Comparison of ENCODE assay signal across 13 cellular contexts in the genomic region with DNA sequence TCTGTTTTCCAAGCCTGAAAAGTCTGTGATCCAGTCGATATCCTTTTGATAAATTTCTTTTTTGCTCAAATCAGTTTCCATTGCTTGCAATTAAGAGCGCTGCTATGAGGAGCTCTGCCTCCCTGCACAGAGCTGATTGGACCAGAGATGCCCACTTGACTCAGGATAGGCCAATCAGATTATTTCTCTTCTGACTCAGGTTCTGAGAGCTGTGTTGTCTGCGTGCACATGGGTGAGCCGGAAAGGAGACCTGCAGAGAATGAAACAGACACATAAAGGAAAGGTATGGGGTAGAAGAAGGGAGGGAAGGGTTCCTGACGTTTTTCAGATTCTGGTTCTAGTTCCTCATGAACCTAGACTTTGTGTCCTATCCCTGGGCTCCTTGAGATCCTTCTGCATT. TPM values are rescaled to one million over a fixed set of nuclear protein-coding genes. Genes with fewer than 3 reads are reported as not detected.
DNase-seq lines count a peak whose midpoint lies in the region; ATAC-seq and TF ChIP-seq lines count a peak whose summit lies in the region.
"Had no signal": no experiment of that assay in that cellular context is flagged by ENCODE, and none has a peak within 500 bp of the region (broad histone marks: within the 10 kb centered on the region; RNA-seq: fewer than 3 reads in every experiment).

No MANE protein-coding gene starts in this region.

- intact Hi-C loops in activated T-helper 2 cell treated with anti-CD3 and anti-CD28 coated beads, Interferon-gamma antibody, Interleukin-2, Interleukin-4, amounts not matched to agents 10 μg/mL and 5 μg/mL and 100 μg/mL, durations not matched to agents 14 hours and 24 hours and 36 hours (cut with micrococcal nuclease): no loop called here

- H3K9me3 Mint-ChIP-seq in central memory CD8-positive, alpha-beta T cell: no peaks in the 10 kb centered on the region
- H3K9me3 Mint-ChIP-seq in osteocyte (ENCODE audit: unreplicated experiment): no peaks in the 10 kb centered on the region
- no peaks in the 10 kb centered on the region for H3K9me3 Mint-ChIP-seq in activated T-helper 2 cell treated with anti-CD3 and anti-CD28 coated beads, Interferon-gamma antibody, Interleukin-2, Interleukin-4, amounts not matched to agents 10 μg/mL and 5 μg/mL and 100 μg/mL, durations not matched to agents 14 hours and 24 hours and 36 hours
- H3K9me3 Mint-ChIP-seq: CD4-positive, alpha-beta memory T cell; type B pancreatic cell had no signal

- peaks cover 42% of the 10 kb centered on the region for H3K27me3 Mint-ChIP-seq in central memory CD8-positive, alpha-beta T cell
- peaks cover 17% of the 10 kb centered on the region for H3K27me3 Mint-ChIP-seq in osteocyte (ENCODE audit: unreplicated experiment)
- H3K27me3 Mint-ChIP-seq in activated T-helper 2 cell treated with anti-CD3 and anti-CD28 coated beads, Interferon-gamma antibody, Interleukin-2, Interleukin-4, amounts not matched to agents 10 μg/mL and 5 μg/mL and 100 μg/mL, durations not matched to agents 14 hours and 24 hours and 36 hours (ENCODE audit: low read depth): no peaks in the 10 kb centered on the region

- ATAC-seq in HG03280 (IDR thresholded peaks at IDR 0.05; ENCODE audit: unreplicated experiment) (peak; percentile 49), GM19351 (IDR thresholded peaks at IDR 0.05; ENCODE audit: unreplicated experiment) (no peak)
- ATAC-seq in central memory CD8-positive, alpha-beta T cell (replicated peaks; ENCODE audit: extremely low read depth, poor library complexity, severe bottlenecking): no peak

- no peak for TF ChIP-seq CTCF in osteocyte (IDR thresholded peaks at IDR 0.05)

- H3K4me1 Mint-ChIP-seq in central memory CD8-positive, alpha-beta T cell: no peaks in the 10 kb centered on the region
- no peaks in the 10 kb centered on the region for H3K4me1 Mint-ChIP-seq in osteocyte (ENCODE audit: unreplicated experiment)
- no peaks in the 10 kb centered on the region for H3K4me1 Mint-ChIP-seq in activated T-helper 2 cell treated with anti-CD3 and anti-CD28 coated beads, Interferon-gamma antibody, Interleukin-2, Interleukin-4, amounts not matched to agents 10 μg/mL and 5 μg/mL and 100 μg/mL, durations not matched to agents 14 hours and 24 hours and 36 hours (ENCODE audit: low read depth)
- H3K4me1 Mint-ChIP-seq: CD4-positive, alpha-beta memory T cell had no signal

- no peak overlapping the region for H3K4me3 Mint-ChIP-seq in central memory CD8-positive, alpha-beta T cell
- H3K4me3 Mint-ChIP-seq in osteocyte (ENCODE audit: unreplicated experiment): no peak overlapping the region
- H3K4me3 Mint-ChIP-seq in activated T-helper 2 cell treated with anti-CD3 and anti-CD28 coated beads, Interferon-gamma antibody, Interleukin-2, Interleukin-4, amounts not matched to agents 10 μg/mL and 5 μg/mL and 100 μg/mL, durations not matched to agents 14 hours and 24 hours and 36 hours (ENCODE audit: low read depth): no peak overlapping the region
- H3K4me3 Mint-ChIP-seq: CD4-positive, alpha-beta memory T cell; type B pancreatic cell had no signal

- H3K36me3 Mint-ChIP-seq in central memory CD8-positive, alpha-beta T cell (ENCODE audit: insufficient read depth): no peaks in the 10 kb centered on the region
- no peaks in the 10 kb centered on the region for H3K36me3 Mint-ChIP-seq in osteocyte (ENCODE audit: unreplicated experiment)
- no peaks in the 10 kb centered on the region for H3K36me3 Mint-ChIP-seq in activated T-helper 2 cell treated with anti-CD3 and anti-CD28 coated beads, Interferon-gamma antibody, Interleukin-2, Interleukin-4, amounts not matched to agents 10 μg/mL and 5 μg/mL and 100 μg/mL, durations not matched to agents 14 hours and 24 hours and 36 hours (ENCODE audit: low read depth)
- H3K36me3 Mint-ChIP-seq: CD4-positive, alpha-beta memory T cell; type B pancreatic cell had no signal

- peak; percentile 11 for DNase-seq in DMS153 treated with DMSO at 0.1 percent for 48 hours (lab: John Stamatoyannopoulos, UW; ENCODE audit: unreplicated experiment)
- DNase-seq in NCI-H774 (lab: John Stamatoyannopoulos, UW): peak; percentile 70
- no peak for DNase-seq in central memory CD8-positive, alpha-beta T cell (ENCODE audit: low spot score in 2 of 2)
- DNase-seq in MV-4-11 (lab: John Stamatoyannopoulos, UW): no peak
- no peak for DNase-seq in osteocyte (ENCODE audit: extremely low spot score, unreplicated experiment)
- no peak for DNase-seq in activated T-helper 2 cell treated with anti-CD3 and anti-CD28 coated beads, Interferon-gamma antibody, Interleukin-2, Interleukin-4, amounts not matched to agents 10 μg/mL and 5 μg/mL and 100 μg/mL, durations not matched to agents 14 hours and 24 hours and 36 hours (ENCODE audit: low spot score)
- DNase-seq: aorta; CD4-positive, alpha-beta memory T cell; NK-92 treated with Interleukin-12 subunit alpha and Interleukin-12 subunit beta, amount 100 ng/mL, for 24 hours had no signal

- peak overlapping the region; percentile 82 for H3K27ac Mint-ChIP-seq in central memory CD8-positive, alpha-beta T cell (ENCODE audit: low read depth)
- no peak overlapping the region for H3K27ac Mint-ChIP-seq in osteocyte (ENCODE audit: unreplicated experiment)
- H3K27ac Mint-ChIP-seq in activated T-helper 2 cell treated with anti-CD3 and anti-CD28 coated beads, Interferon-gamma antibody, Interleukin-2, Interleukin-4, amounts not matched to agents 10 μg/mL and 5 μg/mL and 100 μg/mL, durations not matched to agents 14 hours and 24 hours and 36 hours: no peak overlapping the region
- H3K27ac Mint-ChIP-seq: CD4-positive, alpha-beta memory T cell; type B pancreatic cell had no signal

RNA-seq across cellular contexts. Expression of gene FABP6, which starts 15.8 kb away (rescaled TPM):
- total RNA-seq in osteocyte: not detected in 2 replicates
- total RNA-seq in activated T-helper 2 cell treated with anti-CD3 and anti-CD28 coated beads, Interferon-gamma antibody, Interleukin-2, Interleukin-4, amounts not matched to agents 10 μg/mL and 5 μg/mL and 100 μg/mL, durations not matched to agents 14 hours and 24 hours and 36 hours: not detected in 2 replicates
- total RNA-seq: aorta; CD4-positive, alpha-beta memory T cell; mononuclear cell had no signal

Comparison
In these comparisons a context has a peak if more than half of its experiments do, and no peak if none do; other contexts are left out.
1. DNase-seq: peak in DMS153 treated with DMSO at 0.1 percent for 48 hours (single experiment) and NCI-H774 (single experiment); none in central memory CD8-positive, alpha-beta T cell (0 of 2), MV-4-11 (single experiment), osteocyte (single experiment) and activated T-helper 2 cell treated with anti-CD3 and anti-CD28 coated beads, Interferon-gamma antibody, Interleukin-2, Interleukin-4, amounts not matched to agents 10 μg/mL and 5 μg/mL and 100 μg/mL, durations not matched to agents 14 hours and 24 hours and 36 hours (single experiment).